In genomic region chr2:60560734-60561649, GRCh38 we compare ENCODE assay signal across 8 cellular contexts. TPM values are rescaled to one million over a fixed set of nuclear protein-coding genes. Genes with fewer than 3 reads are reported as not detected.
DNase-seq lines count a peak whose midpoint lies in the region; ATAC-seq, FAIRE-seq and TF ChIP-seq lines count a peak whose summit lies in the region.
"Had no signal": no experiment of that assay in that cellular context is flagged by ENCODE, and none has a peak within 500 bp of the region (broad histone marks: within the 10 kb centered on the region; RNA-seq: fewer than 3 reads in every experiment).

No MANE protein-coding gene starts in this region.

- no TSS peak for BruUV-seq in HepG2 (replicated peaks; lab: Mats Ljungman, UMichigan)

- intact Hi-C loops in HepG2 (cut with micrococcal nuclease; ENCODE audit: unreplicated experiment) = loop anchor here (1.0 to 5.0 kb wide), 3 partner anchors 20 to 436 kb away; no protein-coding TSS in a partner anchor

- no peak overlapping the region for H3K9ac ChIP-seq in HepG2 (ENCODE audit: insufficient read depth, low read depth, low read length)

- no peak overlapping the region for H3K4me3 Mint-ChIP-seq in activated T-helper 17 cell treated with anti-CD3 and anti-CD28 coated beads, Interleukin-2, amount 50 U/mL, for 72 hours

- TF ChIP-seq RAD21 in Ishikawa (IDR thresholded peaks at IDR 0.05; ENCODE audit: low read depth) (peak; percentile 31; the same call in 1 of the 2 replicates), HepG2 (CRISPR knock-in tag; IDR thresholded peaks at IDR 0.05) (no peak)

- H3K27me3 ChIP-seq in HepG2 (ENCODE audit: control insufficient read depth in 1 of 2, insufficient read depth in 2 of 2, low read length in 2 of 2) = peaks cover 0 to 16% of the 10 kb centered on the region in 2 experiments; a peak in 3 of 5 replicates

- H3K27ac ChIP-seq in HepG2 (ENCODE audit: extremely low read length, insufficient read depth, low read length) = no peak overlapping the region

- FAIRE-seq in HepG2 (lab: Jason Lieb, UNC) = peak; percentile 83
- FAIRE-seq: TTC549 had no signal

- no peak overlapping the region for H3K27ac Mint-ChIP-seq in activated T-helper 17 cell treated with anti-CD3 and anti-CD28 coated beads, Interleukin-2, amount 50 U/mL, for 72 hours

- peaks cover 57% of the 10 kb centered on the region for H3K27me3 Mint-ChIP-seq in activated T-helper 17 cell treated with anti-CD3 and anti-CD28 coated beads, Interleukin-2, amount 50 U/mL, for 72 hours

- peak; percentile 69 for ATAC-seq in GM19397 (IDR thresholded peaks at IDR 0.05; ENCODE audit: unreplicated experiment)
- peak; percentile 34 for ATAC-seq in activated T-helper 17 cell treated with anti-CD3 and anti-CD28 coated beads, Interleukin-2, amount 50 U/mL, for 72 hours (replicated peaks)
- ATAC-seq in HepG2 = peak; percentile 93
- no peak for ATAC-seq in omental fat pad (ENCODE audit: low FRiP score)

- H2AFZ ChIP-seq in HepG2 (ENCODE audit: low read length) = no peak overlapping the region

- no peaks in the 10 kb centered on the region for H3K36me3 ChIP-seq in HepG2 (replicated peaks in 1 of 2; ENCODE audit: control insufficient read depth in 1 of 2, insufficient read depth in 2 of 2, low read length in 2 of 2)

- DNase-seq in ELF-1 (ENCODE audit: low read depth, low spot score) (peak; percentile 48), HepG2 (ENCODE audit: low spot score) (peak; percentile 36), omental fat pad (ENCODE audit: low spot score) (no peak), cerebellar cortex (ENCODE audit: low spot score) (no peak)

- in situ Hi-C loops in HepG2 (cut with HindIII; ENCODE audit: extremely low pct_ligation_motif_present, low pct_unique_long_range_greater_than_20kb) = no loop called here

- H3K4me2 ChIP-seq in HepG2 (ENCODE audit: low read depth, low read length) = no peak overlapping the region

- H3K4me1 ChIP-seq in HepG2 (ENCODE audit: insufficient read depth, low read length) = no peaks in the 10 kb centered on the region

- POLR2A ChIA-PET in HepG2 (lab: Yijun Ruan, JAX) = no interaction called here

- H3K36me3 Mint-ChIP-seq in activated T-helper 17 cell treated with anti-CD3 and anti-CD28 coated beads, Interleukin-2, amount 50 U/mL, for 72 hours (ENCODE audit: low read depth) = no peaks in the 10 kb centered on the region

- WGBS in HepG2 (ENCODE audit: low lambda C conversion rate) = 6% methylated on average over 5 of the region's 5 CpGs

- TF ChIP-seq POLR2A in HepG2 (IDR thresholded peaks at IDR 0.05; ENCODE audit: insufficient read depth in 1 of 2, low read depth in 2 of 2, low read length in 2 of 2) = no peak

- CTCF ChIA-PET in HepG2 (lab: Yijun Ruan, JAX; ENCODE audit: low intra/inter-chr PET ratio, low total read pairs) = interaction anchor here (0.8 to 1.5 kb wide), 3 partner anchors 21 to 114 kb away, joined by 3 to 7 read pairs (median 4); no protein-coding TSS in a partner anchor

- H3K79me2 ChIP-seq in HepG2 (ENCODE audit: insufficient read depth, low read length) = no peaks in the 10 kb centered on the region

- H3K4me3 ChIP-seq in HepG2 (replicated peaks in 1 of 3; ENCODE audit: insufficient read depth in 1 of 3, low read depth in 2 of 3, low read length in 3 of 3) = no peak overlapping the region

- H3K9me3 Mint-ChIP-seq in activated T-helper 17 cell treated with anti-CD3 and anti-CD28 coated beads, Interleukin-2, amount 50 U/mL, for 72 hours = no peaks in the 10 kb centered on the region

- peak; percentile 52 for TF ChIP-seq CTCF in HepG2 (CRISPR knock-in tag; IDR thresholded peaks at IDR 0.05)
- TF ChIP-seq CTCF in omental fat pad (IDR thresholded peaks at IDR 0.05) = no peak

- no peaks in the 10 kb centered on the region for H4K20me1 ChIP-seq in HepG2 (ENCODE audit: insufficient read depth, low read length)

- no peaks in the 10 kb centered on the region for H3K9me3 ChIP-seq in HepG2 (ENCODE audit: low read length)

- no peak for TF ChIP-seq EP300 in Ishikawa (IDR thresholded peaks at IDR 0.05; ENCODE audit: borderline replicate concordance)
- TF ChIP-seq EP300 in HepG2 (IDR thresholded peaks at IDR 0.05; ENCODE audit: low read depth in 2 of 2, low read length in 2 of 2) = no peak
- no peak for TF ChIP-seq EP300 in HepG2 (CRISPR knock-in tag; IDR thresholded peaks at IDR 0.05; ENCODE audit: borderline replicate concordance)

- H3K4me1 Mint-ChIP-seq in activated T-helper 17 cell treated with anti-CD3 and anti-CD28 coated beads, Interleukin-2, amount 50 U/mL, for 72 hours = peaks cover 5% of the 10 kb centered on the region

TF ChIP-seq in Ishikawa, 13 proteins besides CTCF, POLR2A, EP300 and RAD21:
- no peak for TF ChIP-seq YY1 (IDR thresholded peaks at IDR 0.05; ENCODE audit: low read depth)
TF ChIP-seq in Ishikawa: peak in this region for 0.

TF ChIP-seq in HepG2, 621 proteins besides CTCF, POLR2A, EP300 and RAD21:
- TF ChIP-seq STAG1 (CRISPR knock-in tag; IDR thresholded peaks at IDR 0.05) (0 out of 2 replicates have a peak, but pooled peaks have one; percentile 21), REXO4 (CRISPR knock-in tag; IDR thresholded peaks at IDR 0.05; ENCODE audit: borderline replicate concordance) (no peak), MIXL1 (CRISPR knock-in tag; IDR thresholded peaks at IDR 0.05) (peak; percentile 95), SMC3 (IDR thresholded peaks at IDR 0.05; ENCODE audit: low read length) (peak; percentile 64), CREB1 (IDR thresholded peaks at IDR 0.05) (peak; percentile 63), CREB1 (CRISPR knock-in tag; IDR thresholded peaks at IDR 0.05) (no peak), IKZF4 (CRISPR knock-in tag; IDR thresholded peaks at IDR 0.05; ENCODE audit: borderline replicate concordance, low read depth, not compliant biosample characterization) (no peak), ZNF850 (CRISPR knock-in tag; conservative IDR thresholded peaks at IDR 0.05) (no peak), ZNF772 (CRISPR knock-in tag; IDR thresholded peaks at IDR 0.05) (no peak)
- TF ChIP-seq, protein P1, sequence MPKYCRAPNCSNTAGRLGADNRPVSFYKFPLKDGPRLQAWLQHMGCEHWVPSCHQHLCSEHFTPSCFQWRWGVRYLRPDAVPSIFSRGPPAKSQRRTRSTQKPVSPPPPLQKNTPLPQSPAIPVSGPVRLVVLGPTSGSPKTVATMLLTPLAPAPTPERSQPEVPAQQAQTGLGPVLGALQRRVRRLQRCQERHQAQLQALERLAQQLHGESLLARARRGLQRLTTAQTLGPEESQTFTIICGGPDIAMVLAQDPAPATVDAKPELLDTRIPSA (CRISPR knock-in tag; IDR thresholded peaks at IDR 0.05; ENCODE audit: borderline replicate concordance) = no peak
- TF ChIP-seq, protein P2, sequence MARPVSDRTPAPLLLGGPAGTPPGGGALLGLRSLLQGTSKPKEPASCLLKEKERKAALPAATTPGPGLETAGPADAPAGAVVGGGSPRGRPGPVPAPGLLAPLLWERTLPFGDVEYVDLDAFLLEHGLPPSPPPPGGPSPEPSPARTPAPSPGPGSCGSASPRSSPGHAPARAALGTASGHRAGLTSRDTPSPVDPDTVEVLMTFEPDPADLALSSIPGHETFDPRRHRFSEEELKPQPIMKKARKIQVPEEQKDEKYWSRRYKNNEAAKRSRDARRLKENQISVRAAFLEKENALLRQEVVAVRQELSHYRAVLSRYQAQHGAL (CRISPR knock-in tag; IDR thresholded peaks at IDR 0.05; ENCODE audit: not compliant biosample characterization) = no peak

RNA-seq across cellular contexts. Expression of gene BCL11A, which starts 7.5 kb away (rescaled TPM):
- total RNA-seq in activated T-helper 17 cell treated with anti-CD3 and anti-CD28 coated beads, Interleukin-2, amount 50 U/mL, for 72 hours = under 1 TPM in 1 of 2 donors, not detected in 1; 0.90 TPM
- total RNA-seq in HepG2 (2016; rRNA removed; fragmentation: Illumina TruSeq; extraction: Trizol) (not detected in 2 replicates), omental fat pad (1 to 10 TPM in 2 of 4 donors, under 1 TPM in 2; 0.28 to 5.0 (median 1.1) TPM)
- not detected in 2 replicates for total RNA-seq in HepG2 (2016; cell fraction: cytosol; rRNA removed; fragmentation: Illumina TruSeq; extraction: Trizol; ENCODE audit: low read depth)
- not detected in 2 replicates for total RNA-seq in HepG2 (2016; cell fraction: insoluble cytoplasmic fraction; rRNA removed; fragmentation: Illumina TruSeq; extraction: Trizol)
- total RNA-seq in HepG2 (2016; cell fraction: membrane; rRNA removed; fragmentation: Illumina TruSeq; extraction: Trizol) = not detected in 2 replicates
- total RNA-seq in HepG2 (2016; cell fraction: nucleus; rRNA removed; fragmentation: Illumina TruSeq; extraction: Trizol) = not detected in 2 replicates
- polyA plus RNA-seq in HepG2 (2011; rRNA removed) = not detected in 2 replicates
- polyA plus RNA-seq in HepG2 (2011; cell fraction: cytosol; rRNA removed) = not detected in 2 replicates
- 0.05 TPM in 1 of 2 replicates, not detected in the other for polyA plus RNA-seq in HepG2 (2011; cell fraction: nucleus; rRNA removed)
- polyA plus RNA-seq in HepG2 (2012) = not detected in 2 replicates
- polyA plus RNA-seq in HepG2 (2016; cell fraction: cytosol; fragmentation: Illumina TruSeq; extraction: Trizol; ENCODE audit: low read depth) = not detected in 2 replicates
- not detected in 2 replicates for polyA plus RNA-seq in HepG2 (2016; cell fraction: insoluble cytoplasmic fraction; fragmentation: Illumina TruSeq; extraction: Trizol; ENCODE audit: low read depth)
- not detected in 2 replicates for polyA plus RNA-seq in HepG2 (2016; cell fraction: membrane; fragmentation: Illumina TruSeq; extraction: Trizol; ENCODE audit: low read depth)
- polyA plus RNA-seq in HepG2 (2016; cell fraction: nucleus; fragmentation: Illumina TruSeq; extraction: Trizol; ENCODE audit: insufficient read depth, low read depth) = not detected in 2 replicates
- 0.07 TPM in 1 of 2 replicates, not detected in the other for polyA minus RNA-seq in HepG2 (2011; rRNA and poly(A)+ RNA removed; ENCODE audit: low replicate concordance)
- not detected in 2 replicates for polyA minus RNA-seq in HepG2 (2011; cell fraction: cytosol; rRNA and poly(A)+ RNA removed)
- not detected in 2 replicates for polyA minus RNA-seq in HepG2 (2011; cell fraction: nucleus; rRNA and poly(A)+ RNA removed)

Comparison
In these comparisons a context has a peak if more than half of its experiments do, and no peak if none do; other contexts are left out.
1. DNase-seq: peak in ELF-1 (single experiment) and HepG2 (single experiment); none in omental fat pad (single experiment) and cerebellar cortex (single experiment).